8 cellular contexts compared by ENCODE assay signal in the genomic region with DNA sequence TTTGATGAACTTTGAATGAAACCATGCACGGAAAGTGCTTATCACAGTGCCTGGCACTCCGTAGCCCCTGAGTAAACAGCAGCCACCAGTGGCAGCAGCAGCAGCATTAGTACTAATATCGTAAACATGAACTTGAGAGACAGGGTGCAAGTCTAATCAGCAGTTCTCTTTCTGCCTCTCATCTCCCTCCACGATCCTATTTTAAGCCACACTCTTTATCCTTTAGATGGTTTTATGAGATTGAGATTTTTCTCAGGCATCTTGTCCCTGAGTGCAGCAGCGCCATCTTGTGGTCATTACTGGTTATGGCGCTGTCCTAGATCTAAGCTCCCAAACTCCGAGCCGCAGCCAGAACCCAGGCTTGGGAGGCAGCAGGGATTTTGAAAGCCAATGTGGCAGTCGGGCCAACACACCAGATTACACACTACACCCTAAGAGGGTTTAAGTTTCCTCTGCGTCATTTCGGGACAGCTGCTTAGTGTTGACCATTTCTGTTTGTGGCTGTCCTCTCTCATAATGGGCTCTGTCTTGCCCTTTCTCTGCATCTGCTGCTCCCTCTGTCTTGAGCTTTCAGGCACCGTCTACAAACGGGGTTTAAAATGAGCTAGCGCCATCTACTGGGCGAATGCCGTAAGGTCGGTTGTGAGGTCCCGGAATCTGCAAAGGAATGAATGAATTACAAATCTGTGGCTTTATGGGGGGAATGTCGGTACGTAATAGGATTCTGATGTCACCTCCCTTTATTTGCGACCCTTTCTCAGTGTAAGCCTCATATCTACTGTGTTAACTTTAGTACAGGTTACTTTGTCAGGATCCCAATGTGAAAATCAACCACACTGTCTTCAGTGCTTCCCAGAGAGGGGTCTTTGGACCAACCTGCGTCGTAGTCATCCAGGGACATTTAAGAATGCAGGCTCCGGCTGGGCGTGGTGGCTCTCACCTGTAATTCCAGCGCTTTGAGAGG.
DNase-seq lines count a peak whose midpoint lies in the region; ATAC-seq and TF ChIP-seq lines count a peak whose summit lies in the region.

No MANE protein-coding gene starts in this region.

- H3K9ac ChIP-seq in neural progenitor cell = no peak overlapping the region
- peak overlapping the region in 1 of 2 donors; percentile 68 for H3K9ac ChIP-seq in stomach smooth muscle (ENCODE audit: low read length in 2 of 2)

- no peaks in the 10 kb centered on the region for H4K20me1 ChIP-seq in neural progenitor cell (ENCODE audit: low read depth)

- peaks cover 4% of the 10 kb centered on the region for H3K27me3 Mint-ChIP-seq in neural progenitor cell (ENCODE audit: insufficient read depth, low read depth)

- H3K27ac Mint-ChIP-seq in neural progenitor cell = no peak overlapping the region

- peak overlapping the region; percentile 34 for H3K4me3 ChIP-seq in H7 (ENCODE audit: insufficient read depth, low read depth, low read length)
- peak overlapping the region; percentile 38 for H3K4me3 ChIP-seq in neural progenitor cell
- H3K4me3 ChIP-seq in stomach smooth muscle (ENCODE audit: low read length in 2 of 2) = peak overlapping the region; percentile 41 to 80

- TF ChIP-seq CTCF in RWPE1 (conservative IDR thresholded peaks at IDR 0.05; ENCODE audit: low read depth) = peak; percentile 97
- peak; percentile 90 for TF ChIP-seq CTCF in foreskin keratinocyte (conservative IDR thresholded peaks at IDR 0.05)
- TF ChIP-seq CTCF in neural progenitor cell (IDR thresholded peaks at IDR 0.05) = peak; percentile 79

- peak overlapping the region; percentile 83 for H3K4me3 Mint-ChIP-seq in neural progenitor cell

- H3K27ac ChIP-seq in RWPE1 (no peak overlapping the region), foreskin keratinocyte (no peak overlapping the region), neural progenitor cell (no peak overlapping the region), stomach smooth muscle (ENCODE audit: low read length) (peak overlapping the region; percentile 42)

- H2AFZ ChIP-seq in neural progenitor cell (replicated peaks) = peak overlapping the region; percentile 75

- peak; percentile 91 for DNase-seq in ELR (ENCODE audit: low read depth)
- peak; percentile 73 for DNase-seq in H7
- peak; percentile 85 for DNase-seq in LoVo (ENCODE audit: low spot score)
- peak; percentile 89 for DNase-seq in RWPE1 (ENCODE audit: low spot score)
- peak; percentile 94 for DNase-seq in activated effector memory CD4-positive, alpha-beta T cell treated with anti-CD3 and anti-CD28 coated beads, Interleukin-2, amount 50 U/mL, for 16 hours
- DNase-seq in foreskin keratinocyte = peak; percentile 73 to 86
- DNase-seq in neural progenitor cell (ENCODE audit: low spot score) = peak; percentile 94

- POLR2A ChIA-PET in RWPE1 (lab: Yijun Ruan, JAX; ENCODE audit: low non-redundant PET) = no interaction called here

- no peaks in the 10 kb centered on the region for H3F3A ChIP-seq in neural progenitor cell (ENCODE audit: low read depth)

- H3K27me3 ChIP-seq in H7 (ENCODE audit: control insufficient read depth, insufficient read depth, low read length) = no peaks in the 10 kb centered on the region
- no peaks in the 10 kb centered on the region for H3K27me3 ChIP-seq in foreskin keratinocyte
- no peaks in the 10 kb centered on the region for H3K27me3 ChIP-seq in neural progenitor cell
- no peaks in the 10 kb centered on the region for H3K27me3 ChIP-seq in stomach smooth muscle (ENCODE audit: control insufficient read depth in 1 of 2, insufficient read depth in 2 of 2, low read length in 2 of 2)

- H3K4me1 Mint-ChIP-seq in neural progenitor cell = peaks cover 21% of the 10 kb centered on the region

- no peaks in the 10 kb centered on the region for H3K9me3 Mint-ChIP-seq in neural progenitor cell

- no peaks in the 10 kb centered on the region for H3K36me3 Mint-ChIP-seq in neural progenitor cell

- H3K4me2 ChIP-seq in neural progenitor cell = peak overlapping the region; percentile 71

- CTCF ChIA-PET in RWPE1 (lab: Yijun Ruan, JAX) = interaction anchor here (0.6 to 1.7 kb wide), 30 partner anchors 9 to 1630 kb away, joined by 3 to 11 read pairs (median 4); partner anchors contain the start of gene CNEP1R1

- H3K4me1 ChIP-seq in foreskin keratinocyte (no peaks in the 10 kb centered on the region), neural progenitor cell (peaks cover 5% of the 10 kb centered on the region), stomach smooth muscle (ENCODE audit: control insufficient read depth, insufficient read depth, low read length) (peaks cover 5% of the 10 kb centered on the region)

- H3K36me3 ChIP-seq in H7 (replicated peaks; ENCODE audit: control insufficient read depth, insufficient read depth, low read length) (no peaks in the 10 kb centered on the region), neural progenitor cell (no peaks in the 10 kb centered on the region), stomach smooth muscle (ENCODE audit: control insufficient read depth in 2 of 2, insufficient read depth in 2 of 2, low read length in 2 of 2) (no peaks in the 10 kb centered on the region)

- H3K9me3 ChIP-seq in neural progenitor cell (ENCODE audit: low read depth) = no peaks in the 10 kb centered on the region
- H3K9me3 ChIP-seq in stomach smooth muscle (ENCODE audit: control insufficient read depth in 2 of 2, low read length in 2 of 2) = no peaks in the 10 kb centered on the region

- H3K79me2 ChIP-seq in neural progenitor cell (ENCODE audit: low read depth) = no peaks in the 10 kb centered on the region

- ATAC-seq in foreskin keratinocyte = peak; percentile 91
